ENCODE assay signal across 1 cellular context in genomic region chr19:48812094-48812929, GRCh38.
TF ChIP-seq lines count a peak whose summit lies in the region.

No MANE protein-coding gene starts in this region.

TF ChIP-seq in K562, 482 proteins besides CTCF, POLR2A, EP300 and RAD21 (continued from another document and continues in another):
- TF ChIP-seq ZNF449 (CRISPR knock-in tag; IDR thresholded peaks at IDR 0.05) = no peak
- TF ChIP-seq KAT7 (CRISPR knock-in tag; IDR thresholded peaks at IDR 0.05; ENCODE audit: borderline replicate concordance) = no peak
- TF ChIP-seq MED1 (CRISPR knock-in tag; IDR thresholded peaks at IDR 0.05; ENCODE audit: borderline replicate concordance) = no peak
- TF ChIP-seq CEBPG (CRISPR knock-in tag; IDR thresholded peaks at IDR 0.05) = no peak; the same call in 1 of the 2 replicates
- TF ChIP-seq CEBPG (tag; conservative IDR thresholded peaks at IDR 0.05 in 1 of 2, IDR thresholded peaks at IDR 0.05 in 1 of 2) = no peak
- no peak for TF ChIP-seq RFX1 (IDR thresholded peaks at IDR 0.05)
- TF ChIP-seq KDM4B (IDR thresholded peaks at IDR 0.05; ENCODE audit: borderline replicate concordance in 2 of 2, low read depth in 1 of 2) = no peak
- TF ChIP-seq ZNF511 (CRISPR knock-in tag; IDR thresholded peaks at IDR 0.05) = 0 out of 2 replicates have a peak, but pooled peaks have one; percentile 52
- TF ChIP-seq MXI1 (IDR thresholded peaks at IDR 0.05; ENCODE audit: low read depth, low read length) = no peak
- TF ChIP-seq BRD4 (IDR thresholded peaks at IDR 0.05) = no peak
- TF ChIP-seq ZNF174 (CRISPR knock-in tag; IDR thresholded peaks at IDR 0.05) = no peak
- peak; percentile 49; the same call in 1 of the 2 replicates for TF ChIP-seq CHD2 (IDR thresholded peaks at IDR 0.05; ENCODE audit: low read depth, low read length)
- TF ChIP-seq ZNF175 (CRISPR knock-in tag; IDR thresholded peaks at IDR 0.05; ENCODE audit: low read depth) = no peak
- TF ChIP-seq ZNF584 (CRISPR knock-in tag; IDR thresholded peaks at IDR 0.05; ENCODE audit: low read depth) = no peak
- TF ChIP-seq POLR2H (tag; IDR thresholded peaks at IDR 0.05; ENCODE audit: low read depth) = no peak
- peak; percentile 58 for TF ChIP-seq MEIS2 (IDR thresholded peaks at IDR 0.05; ENCODE audit: partially characterized antibody)
- TF ChIP-seq CBFB (CRISPR knock-in tag; IDR thresholded peaks at IDR 0.05) = no peak
- TF ChIP-seq IFI16 (CRISPR knock-in tag; IDR thresholded peaks at IDR 0.05) = no peak
- TF ChIP-seq DACH1 (IDR thresholded peaks at IDR 0.05; ENCODE audit: partially characterized antibody) = peak; percentile 81
- TF ChIP-seq UBTF (IDR thresholded peaks at IDR 0.05; ENCODE audit: borderline replicate concordance in 1 of 2, low read depth in 2 of 2, low read length in 2 of 2) = no peak
- TF ChIP-seq TFAP4 (CRISPR knock-in tag; IDR thresholded peaks at IDR 0.05; ENCODE audit: borderline replicate concordance) = peak; percentile 97
- no peak for TF ChIP-seq ZNF764 (CRISPR knock-in tag; IDR thresholded peaks at IDR 0.05; ENCODE audit: low read depth)
- TF ChIP-seq CBX3 (IDR thresholded peaks at IDR 0.05; ENCODE audit: borderline replicate concordance in 1 of 2, low read length in 2 of 2) = no peak
- no peak for TF ChIP-seq ZBTB2 (IDR thresholded peaks at IDR 0.05)
- no peak for TF ChIP-seq MEF2A (IDR thresholded peaks at IDR 0.05; ENCODE audit: control insufficient read depth, low read depth, low read length)
- TF ChIP-seq YY1 (IDR thresholded peaks at IDR 0.05; ENCODE audit: borderline replicate concordance in 1 of 3, control insufficient read depth in 1 of 3, extremely low read depth in 1 of 3, insufficient read depth in 3 of 3, insufficient read length in 1 of 3, insufficient replicate concordance in 2 of 3, low read depth in 1 of 3, low read length in 2 of 3) = peak in 1 of 3 experiments; percentile 73
- no peak for TF ChIP-seq ILK (tag; IDR thresholded peaks at IDR 0.05; ENCODE audit: borderline replicate concordance, low read depth)
- TF ChIP-seq MAZ (CRISPR knock-in tag; conservative IDR thresholded peaks at IDR 0.05 in 1 of 2, IDR thresholded peaks at IDR 0.05 in 1 of 2) = peak; percentile 90 to 93
- TF ChIP-seq XRCC5 (IDR thresholded peaks at IDR 0.05; ENCODE audit: low read depth, low read length) = no peak
- no peak for TF ChIP-seq RNF2 (IDR thresholded peaks at IDR 0.05)
- TF ChIP-seq PTBP1 (IDR thresholded peaks at IDR 0.05; ENCODE audit: low read depth, low read length) = no peak
- TF ChIP-seq SMAD1 (IDR thresholded peaks at IDR 0.05; ENCODE audit: low read depth, low read length, partially characterized antibody) = no peak
- no peak for TF ChIP-seq ZNF512 (tag; IDR thresholded peaks at IDR 0.05)
- no peak for TF ChIP-seq TRIM25 (IDR thresholded peaks at IDR 0.05; ENCODE audit: borderline replicate concordance)
- TF ChIP-seq CREB3L1 (IDR thresholded peaks at IDR 0.05; ENCODE audit: borderline replicate concordance, low read depth) = no peak
- no peak for TF ChIP-seq NCOA1 (IDR thresholded peaks at IDR 0.05; ENCODE audit: low read depth)
- no peak for TF ChIP-seq POLR3G (IDR thresholded peaks at IDR 0.05; ENCODE audit: extremely low read depth, insufficient read length, insufficient replicate concordance)
- no peak for TF ChIP-seq MCM2 (IDR thresholded peaks at IDR 0.05; ENCODE audit: low read depth)
- no peak for TF ChIP-seq TEAD2 (tag; IDR thresholded peaks at IDR 0.05)
- TF ChIP-seq KLF10 (CRISPR knock-in tag; IDR thresholded peaks at IDR 0.05) = no peak
- TF ChIP-seq ZNF277 (CRISPR knock-in tag; IDR thresholded peaks at IDR 0.05; ENCODE audit: borderline replicate concordance) = no peak
- no peak for TF ChIP-seq FIP1L1 (IDR thresholded peaks at IDR 0.05; ENCODE audit: low read depth, low read length, poor library complexity, severe bottlenecking)
- no peak for TF ChIP-seq TBL1XR1 (IDR thresholded peaks at IDR 0.05; ENCODE audit: low read length in 2 of 2)
- TF ChIP-seq ZNF639 (CRISPR knock-in tag; conservative IDR thresholded peaks at IDR 0.05 in 1 of 2, IDR thresholded peaks at IDR 0.05 in 1 of 2) = no peak
- no peak for TF ChIP-seq POLR2AphosphoS5 (IDR thresholded peaks at IDR 0.05; ENCODE audit: control insufficient read depth, insufficient read depth, low read depth, low read length)
- TF ChIP-seq CBFA2T2 (conservative IDR thresholded peaks at IDR 0.05) = no peak
- no peak for TF ChIP-seq ZEB2 (IDR thresholded peaks at IDR 0.05)
- TF ChIP-seq ARID2 (IDR thresholded peaks at IDR 0.05) = no peak
- peak; percentile 13; the same call in 1 of the 2 replicates for TF ChIP-seq ATF1 (CRISPR knock-in tag; IDR thresholded peaks at IDR 0.05)
- peak; percentile 49 for TF ChIP-seq ATF1 (tag; IDR thresholded peaks at IDR 0.05)
- TF ChIP-seq CREB5 (CRISPR knock-in tag; IDR thresholded peaks at IDR 0.05) = no peak
- TF ChIP-seq STAG1 (CRISPR knock-in tag; IDR thresholded peaks at IDR 0.05; ENCODE audit: borderline replicate concordance) = no peak
